ENCODE assay signal across 8 cellular contexts in genomic region chr15:58770857-58771620, GRCh38.
A peak's percentile ranks its signal among the peaks of the same experiment; 100 is the strongest.
DNase-seq lines count a peak whose midpoint lies in the region; ATAC-seq and FAIRE-seq lines count a peak whose summit lies in the region.

MINDY2 (plus strand) TSS chr15:58771302; CDS start chr15:58771396, 94 bp downstream.

- peaks cover 35% of the 10 kb centered on the region for H3K4me1 ChIP-seq in BLaER1

- ATAC-seq in HG03457 (IDR thresholded peaks at IDR 0.05; ENCODE audit: unreplicated experiment), result peak; percentile 89

- H3K27ac ChIP-seq in BLaER1, result peak within 1 kb of the TSS; percentile 86
- H3K27ac ChIP-seq in cingulate gyrus (ENCODE audit: low read depth, low read length), result peak within 1 kb of the TSS; percentile 95

- peak; percentile 94 for FAIRE-seq in GM19239 (lab: Jason Lieb, UNC)

- no peaks in the 10 kb centered on the region for H3K9me3 ChIP-seq in BLaER1

- peak within 1 kb of the TSS; percentile 100 for H3K4me3 ChIP-seq in BLaER1

- DNase-seq in GM19239 (ENCODE audit: insufficient read length, low spot score) (peak; percentile 88), NCI-H524 treated with DMSO at 0.1 percent for 48 hours (lab: John Stamatoyannopoulos, UW) (peak; percentile 94), kidney glomerular epithelial cell (lab: John Stamatoyannopoulos, UW) (peak; percentile 96)
- DNase-seq in activated CD4-positive, alpha-beta T cell treated with anti-CD3 and anti-CD28 coated beads for 4 hours, result peak; percentile 88 to 90
- peak; percentile 73 to 80 for DNase-seq in stimulated activated CD4-positive, alpha-beta T cell treated with anti-CD3 and anti-CD28 coated beads, Interleukin-1b, Interleukin-23, amount 100 ng/mL, for 1 hour (ENCODE audit: low read depth in 2 of 2)

- H4K20me1 ChIP-seq in BLaER1, result no peaks in the 10 kb centered on the region

- H3K36me3 ChIP-seq in BLaER1, result no peaks in the 10 kb centered on the region

- peak within 1 kb of the TSS; percentile 93 for H3K9ac ChIP-seq in BLaER1

- H3K4me2 ChIP-seq in BLaER1, result peak within 1 kb of the TSS; percentile 91

- H3K27me3 ChIP-seq in BLaER1, result no peaks in the 10 kb centered on the region

Comparison
In these comparisons a context has a peak if more than half of its experiments do, and no peak if none do; other contexts are left out.
1. Peak in every context shown above with its lines: DNase-seq, ATAC-seq, H3K4me3 ChIP-seq and H3K27ac ChIP-seq.